In genomic region chr4:165971446-165971845, GRCh38 we compare ENCODE assay signal across 15 cellular contexts.
DNase-seq lines count a peak whose midpoint lies in the region; ATAC-seq and TF ChIP-seq lines count a peak whose summit lies in the region.
"Had no signal": no experiment of that assay in that cellular context is flagged by ENCODE, and none has a peak within 500 bp of the region (broad histone marks: within the 10 kb centered on the region; RNA-seq: fewer than 3 reads in every experiment).

No MANE protein-coding gene starts in this region.

- no peak for TF ChIP-seq RAD21 in HCT116 (IDR thresholded peaks at IDR 0.05; ENCODE audit: low read depth)

- no peak overlapping the region for H3K9ac ChIP-seq in HCT116 (ENCODE audit: low read length)
- H3K9ac ChIP-seq in PC-3 (ENCODE audit: low read length) = peak overlapping the region; percentile 55
- H3K9ac ChIP-seq in trophoblast cell (ENCODE audit: low read length) = no peak overlapping the region
- H3K9ac ChIP-seq: BLaER1 had no signal

- TF ChIP-seq CTCF in HCT116 (IDR thresholded peaks at IDR 0.05 in 2 of 3, conservative IDR thresholded peaks at IDR 0.05 in 1 of 3; ENCODE audit: borderline replicate concordance in 1 of 3, insufficient read depth in 1 of 3, low read depth in 2 of 3, low read length in 2 of 3) = no peak
- no peak for TF ChIP-seq CTCF in PC-3 (conservative IDR thresholded peaks at IDR 0.05; ENCODE audit: low read depth, low read length)

- WGBS in trophoblast cell (ENCODE audit: extremely low coverage, insufficient coverage, insufficient read length) = no CpG with 5 or more reads among the region's 3 CpGs

- H3K4me2 ChIP-seq in HCT116 (ENCODE audit: low read length) (peak overlapping the region; percentile 18; the same call in 1 of the 2 replicates), PC-3 (ENCODE audit: low read length) (peak overlapping the region; percentile 75), trophoblast cell (ENCODE audit: low read length) (no peak overlapping the region)
- H3K4me2 ChIP-seq: BLaER1 had no signal

- no peaks in the 10 kb centered on the region for H3K79me1 ChIP-seq in trophoblast cell (ENCODE audit: low read length)

- H3K9me3 ChIP-seq in HCT116 (ENCODE audit: control insufficient read depth in 1 of 2, insufficient read depth in 1 of 2, low read depth in 1 of 2, low read length in 2 of 2) (no peaks in the 10 kb centered on the region), PC-3 (ENCODE audit: low read length) (no peaks in the 10 kb centered on the region), trophoblast cell (ENCODE audit: insufficient read depth, low read depth, low read length) (no peaks in the 10 kb centered on the region)
- H3K9me3 ChIP-seq: BLaER1 had no signal

- H2BK120ac ChIP-seq in trophoblast cell (ENCODE audit: insufficient read depth, low read length, poor library complexity) = no peak overlapping the region

- POLR2A ChIA-PET in HCT116 (lab: Charles Lee) = no interaction called here
- POLR2A ChIA-PET in PC-3 (lab: Charles Lee; ENCODE audit: unreplicated experiment) = no interaction called here

- H3K79me2 ChIP-seq in HCT116 (ENCODE audit: insufficient read depth, low read length) (no peaks in the 10 kb centered on the region), PC-3 (ENCODE audit: low read length) (no peaks in the 10 kb centered on the region), trophoblast cell (ENCODE audit: control insufficient read depth, insufficient read depth, low read length, poor library complexity) (no peaks in the 10 kb centered on the region)

- no peaks in the 10 kb centered on the region for H3K9me2 ChIP-seq in HCT116 (ENCODE audit: insufficient read depth)
- no peaks in the 10 kb centered on the region for H3K9me2 ChIP-seq in PC-3 (replicated peaks; ENCODE audit: low read length)

- CTCF ChIA-PET in HCT116 (lab: Charles Lee) = no interaction called here
- CTCF ChIA-PET in PC-3 (lab: Charles Lee) = no interaction called here

- no TSS peak for BruUV-seq in HCT116 (replicated peaks; lab: Mats Ljungman, UMichigan)
- BruUV-seq in PC-3 (replicated peaks; lab: Mats Ljungman, UMichigan) = no TSS peak

- H3K27me3 ChIP-seq in HCT116 (ENCODE audit: insufficient read depth, low read length) (no peaks in the 10 kb centered on the region), PC-3 (ENCODE audit: low read length) (no peaks in the 10 kb centered on the region), trophoblast cell (ENCODE audit: insufficient read depth, low read length) (no peaks in the 10 kb centered on the region)
- H3K27me3 ChIP-seq: BLaER1 had no signal

- no peaks in the 10 kb centered on the region for H3F3A ChIP-seq in PC-3 (ENCODE audit: low read length, unreplicated experiment)

- no peak overlapping the region for H4K12ac ChIP-seq in trophoblast cell (ENCODE audit: low read depth, low read length)

- H3K36me3 ChIP-seq in HCT116 (ENCODE audit: control insufficient read depth in 1 of 2, insufficient read depth in 2 of 2, low read length in 2 of 2) (no peaks in the 10 kb centered on the region), PC-3 (ENCODE audit: low read depth, low read length) (no peaks in the 10 kb centered on the region), trophoblast cell (ENCODE audit: control insufficient read depth in 1 of 2, insufficient read depth in 2 of 2, low read length in 2 of 2) (no peaks in the 10 kb centered on the region)
- H3K36me3 ChIP-seq: BLaER1 had no signal

- intact Hi-C loops in HCT116 (cut with micrococcal nuclease) = no loop called here
- intact Hi-C loops in PC-3 (cut with micrococcal nuclease) = loop anchor here (5.0 kb wide), 1 partner anchor 41 kb away; no protein-coding TSS in a partner anchor

- H3K18ac ChIP-seq in trophoblast cell (ENCODE audit: low read length) = no peak overlapping the region

- H3K4ac ChIP-seq in trophoblast cell (ENCODE audit: low read depth, low read length) = no peak overlapping the region

- H2BK12ac ChIP-seq in trophoblast cell (ENCODE audit: low read length) = no peak overlapping the region

- H2BK5ac ChIP-seq in trophoblast cell (ENCODE audit: low read depth, low read length, poor library complexity) = no peak overlapping the region

- H2AFZ ChIP-seq in HCT116 (ENCODE audit: low read depth, low read length, poor library complexity, severe bottlenecking) = no peak overlapping the region
- H2AFZ ChIP-seq in PC-3 (ENCODE audit: low read length) = no peak overlapping the region
- H2AFZ ChIP-seq in trophoblast cell (ENCODE audit: insufficient read depth, low read length, poor library complexity) = no peak overlapping the region

- RAD21 ChIA-PET in HCT116 (lab: Charles Lee; ENCODE audit: low non-redundant PET in 1 of 2, low total read pairs in 2 of 2, uncharacterized antibody in 2 of 2, unreplicated experiment in 2 of 2) = no interaction called here

- H3K4me1 ChIP-seq in HCT116 (ENCODE audit: control insufficient read depth in 1 of 2, insufficient read depth in 2 of 2, low read length in 2 of 2) = peaks cover 0 to 21% of the 10 kb centered on the region in 2 experiments; a peak in 2 of 4 replicates
- H3K4me1 ChIP-seq in PC-3 (ENCODE audit: insufficient read depth, low read length) = peaks cover 34% of the 10 kb centered on the region
- no peaks in the 10 kb centered on the region for H3K4me1 ChIP-seq in trophoblast cell (ENCODE audit: control insufficient read depth in 1 of 2, insufficient read depth in 2 of 2, low read length in 2 of 2)
- H3K4me1 ChIP-seq: BLaER1 had no signal

- no peaks in the 10 kb centered on the region for H4K20me1 ChIP-seq in HCT116 (ENCODE audit: insufficient read depth)
- no peaks in the 10 kb centered on the region for H4K20me1 ChIP-seq in PC-3 (ENCODE audit: low read length)
- H4K20me1 ChIP-seq: BLaER1 had no signal

- H4K8ac ChIP-seq in trophoblast cell (ENCODE audit: low read depth, low read length) = no peak overlapping the region

- no peak overlapping the region for H2AK5ac ChIP-seq in trophoblast cell (ENCODE audit: low read length)

- H3K27ac ChIP-seq in HCT116 (ENCODE audit: low read depth, low read length) = no peak overlapping the region
- peak overlapping the region; percentile 89 for H3K27ac ChIP-seq in PC-3 (ENCODE audit: low read length)
- peak overlapping the region; percentile 89 for H3K27ac ChIP-seq in epithelial cell of prostate
- no peak overlapping the region for H3K27ac ChIP-seq in trophoblast cell (ENCODE audit: low read depth, low read length)
- H3K27ac ChIP-seq: BLaER1 had no signal

- TF ChIP-seq POLR2A in HCT116 (IDR thresholded peaks at IDR 0.05; ENCODE audit: borderline replicate concordance, extremely low read depth, insufficient read depth, insufficient read length) = no peak

- no peak overlapping the region for H4K91ac ChIP-seq in trophoblast cell (ENCODE audit: low read depth, low read length)

- ATAC-seq in HCT116 (no peak), PC-3 (no peak), HG03108 (IDR thresholded peaks at IDR 0.05; ENCODE audit: unreplicated experiment) (no peak)

- H3K14ac ChIP-seq in trophoblast cell (ENCODE audit: low read length) = no peak overlapping the region

- H3K4me3 ChIP-seq in HCT116 (replicated peaks in 1 of 2; ENCODE audit: low read depth in 1 of 2, low read length in 2 of 2) = no peak overlapping the region
- peak overlapping the region; percentile 30; the same call in 1 of the 2 replicates for H3K4me3 ChIP-seq in PC-3 (ENCODE audit: low read length)
- no peak overlapping the region for H3K4me3 ChIP-seq in trophoblast cell (ENCODE audit: low read depth, low read length)
- H3K4me3 ChIP-seq: BLaER1 had no signal

- no peak overlapping the region for H3K23ac ChIP-seq in trophoblast cell (ENCODE audit: low read length)

- DNase-seq in HCT116 (ENCODE audit: low read depth, low spot score) (no peak), PC-3 (no peak), epithelial cell of prostate (ENCODE audit: low read depth, low spot score) (no peak), trophoblast cell (peak; percentile 71 to 91), NCI-H1436 (lab: John Stamatoyannopoulos, UW) (no peak)
- no peak for DNase-seq in activated naive CD4-positive, alpha-beta T cell (lab: John Stamatoyannopoulos, UW)
- DNase-seq: 8988T, DMS153, DMS79, GDM1, GOT3, H7, IMR-90 had no signal

TF ChIP-seq in HCT116, 20 proteins besides CTCF, POLR2A, EP300 and RAD21:
- no peak for TF ChIP-seq TCF7L2 (IDR thresholded peaks at IDR 0.05; ENCODE audit: borderline replicate concordance, extremely low read depth, insufficient read depth, insufficient read length)
- TF ChIP-seq, protein P1, sequence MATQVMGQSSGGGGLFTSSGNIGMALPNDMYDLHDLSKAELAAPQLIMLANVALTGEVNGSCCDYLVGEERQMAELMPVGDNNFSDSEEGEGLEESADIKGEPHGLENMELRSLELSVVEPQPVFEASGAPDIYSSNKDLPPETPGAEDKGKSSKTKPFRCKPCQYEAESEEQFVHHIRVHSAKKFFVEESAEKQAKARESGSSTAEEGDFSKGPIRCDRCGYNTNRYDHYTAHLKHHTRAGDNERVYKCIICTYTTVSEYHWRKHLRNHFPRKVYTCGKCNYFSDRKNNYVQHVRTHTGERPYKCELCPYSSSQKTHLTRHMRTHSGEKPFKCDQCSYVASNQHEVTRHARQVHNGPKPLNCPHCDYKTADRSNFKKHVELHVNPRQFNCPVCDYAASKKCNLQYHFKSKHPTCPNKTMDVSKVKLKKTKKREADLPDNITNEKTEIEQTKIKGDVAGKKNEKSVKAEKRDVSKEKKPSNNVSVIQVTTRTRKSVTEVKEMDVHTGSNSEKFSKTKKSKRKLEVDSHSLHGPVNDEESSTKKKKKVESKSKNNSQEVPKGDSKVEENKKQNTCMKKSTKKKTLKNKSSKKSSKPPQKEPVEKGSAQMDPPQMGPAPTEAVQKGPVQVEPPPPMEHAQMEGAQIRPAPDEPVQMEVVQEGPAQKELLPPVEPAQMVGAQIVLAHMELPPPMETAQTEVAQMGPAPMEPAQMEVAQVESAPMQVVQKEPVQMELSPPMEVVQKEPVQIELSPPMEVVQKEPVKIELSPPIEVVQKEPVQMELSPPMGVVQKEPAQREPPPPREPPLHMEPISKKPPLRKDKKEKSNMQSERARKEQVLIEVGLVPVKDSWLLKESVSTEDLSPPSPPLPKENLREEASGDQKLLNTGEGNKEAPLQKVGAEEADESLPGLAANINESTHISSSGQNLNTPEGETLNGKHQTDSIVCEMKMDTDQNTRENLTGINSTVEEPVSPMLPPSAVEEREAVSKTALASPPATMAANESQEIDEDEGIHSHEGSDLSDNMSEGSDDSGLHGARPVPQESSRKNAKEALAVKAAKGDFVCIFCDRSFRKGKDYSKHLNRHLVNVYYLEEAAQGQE (IDR thresholded peaks at IDR 0.05; ENCODE audit: low read depth) = no peak
- TF ChIP-seq CBX3 (IDR thresholded peaks at IDR 0.05; ENCODE audit: low read depth) = no peak
- TF ChIP-seq ZFX (IDR thresholded peaks at IDR 0.05) = no peak
- no peak for TF ChIP-seq EZH2 (IDR thresholded peaks at IDR 0.05)
- no peak for TF ChIP-seq FOSL1 (IDR thresholded peaks at IDR 0.05; ENCODE audit: low read depth)
- no peak for TF ChIP-seq SIN3A (IDR thresholded peaks at IDR 0.05; ENCODE audit: low read depth)

Comparison
In these comparisons a context has a peak if more than half of its experiments do, and no peak if none do; other contexts are left out.
1. DNase-seq: peak in trophoblast cell (2 of 2); none in HCT116 (single experiment), PC-3 (single experiment), epithelial cell of prostate (single experiment), NCI-H1436 (single experiment) and activated naive CD4-positive, alpha-beta T cell (0 of 4).
2. H3K27ac ChIP-seq: peak in PC-3 (single experiment) and epithelial cell of prostate (single experiment); none in HCT116 (single experiment) and trophoblast cell (single experiment).